In genomic region chr2:143063612-143064200, GRCh38 we compare ENCODE assay signal across 9 cellular contexts.
"Had no signal": no experiment of that assay in that cellular context is flagged by ENCODE, and none has a peak within 500 bp of the region (broad histone marks: within the 10 kb centered on the region; RNA-seq: fewer than 3 reads in every experiment).

No MANE protein-coding gene starts in this region.

- H3K4me3 ChIP-seq: GM23338 had no signal

- H3K9ac ChIP-seq: KMS-11 had no signal

- H2AFZ ChIP-seq: GM23338 had no signal

- H3K4me3 Mint-ChIP-seq: GM23338, H9 had no signal

- FAIRE-seq: H1, H54 had no signal

- ATAC-seq: GM23338 had no signal

- H3K4me2 ChIP-seq: GM23338, KMS-11 had no signal

- DNase-seq: H9, HCEC 1CT, IMR-90, KBM-7 had no signal

- H3K27ac Mint-ChIP-seq: GM23338, H9 had no signal

- H3K4me1 Mint-ChIP-seq: GM23338, H9 had no signal

- H3K27ac ChIP-seq: HL-60, KMS-11 had no signal
